Comparison of ENCODE assay signal across 30 cellular contexts in genomic region chr10:59229451-59229850, GRCh38. TPM values are rescaled to one million over a fixed set of nuclear protein-coding genes. Genes with fewer than 3 reads are reported as not detected.
"Had no signal": no experiment of that assay in that cellular context is flagged by ENCODE, and none has a peak within 500 bp of the region (broad histone marks: within the 10 kb centered on the region; RNA-seq: fewer than 3 reads in every experiment).

No MANE protein-coding gene starts in this region.

- H3K27ac ChIP-seq: left ventricle myocardium inferior, pancreas, prostate gland, testis, thyroid gland, transverse colon, upper lobe of left lung, vagina had no signal

- ATAC-seq: left colon; naive thymus-derived CD4-positive, alpha-beta T cell; natural killer cell treated with Interleukin-12 subunit alpha and Interleukin-12 subunit beta and Interleukin-15 and Interleukin-18, amount 100 ng/mL, for 72 hours; pancreas; right cardiac atrium; sciatic nerve; stimulated activated memory B cell treated with anti-CD40 and anti-IgM and Interleukin-4, amounts not matched to agents 10 μg/mL and 1 μg/mL and 100 μg/mL, for 72 hours; stimulated activated naive CD8-positive, alpha-beta T cell treated with anti-CD3 and anti-CD28 coated beads, Interleukin-15, amount 100 ng/mL, for 72 hours had no signal

- H3K9me3 ChIP-seq: left ventricle myocardium inferior, pancreas, prostate gland, testis, thyroid gland, transverse colon, upper lobe of left lung, vagina had no signal

- H3K27me3 ChIP-seq: pancreas, testis, thyroid gland, transverse colon, upper lobe of left lung, vagina had no signal

- H3K4me3 ChIP-seq: left ventricle myocardium inferior, lung, pancreas, prostate gland, smooth muscle cell, testis, thyroid gland, transverse colon, upper lobe of left lung, vagina had no signal

- H3K36me3 ChIP-seq: left ventricle myocardium inferior, pancreas, prostate gland, thyroid gland, transverse colon, upper lobe of left lung, vagina had no signal

- H3K4me1 ChIP-seq: left ventricle myocardium inferior, pancreas, prostate gland, testis, thyroid gland, transverse colon, upper lobe of left lung, vagina had no signal

- DNase-seq: hypothalamus; immature natural killer cell; kidney; left colon; left ventricle myocardium inferior; mesendoderm; naive thymus-derived CD4-positive, alpha-beta T cell; pancreas; posterior cingulate gyrus; retina; right cardiac atrium; stimulated activated CD4-positive, alpha-beta T cell treated with anti-CD3 and anti-CD28 coated beads, Interleukin-1b, Interleukin-23, amount 100 ng/mL, for 48 hours; stimulated activated CD4-positive, alpha-beta T cell treated with anti-CD3 and anti-CD28 coated beads, Interleukin-2, amount 100 ng/mL, for 48 hours; stimulated activated CD4-positive, alpha-beta T cell treated with anti-CD3 and anti-CD28 coated beads, Interleukin-4, amount 100 ng/mL, for 4 hours; stimulated activated CD8-positive, alpha-beta memory T cell treated with anti-CD3 and anti-CD28 coated beads, Interleukin-4, amount 100 ng/mL, for 48 hours; stimulated activated naive CD4-positive, alpha-beta T cell treated with Interleukin-2 at 50 U/mL for 16 hours; stimulated activated naive CD8-positive, alpha-beta T cell treated with anti-CD3 and anti-CD28 coated beads, Interleukin-15, amount 100 ng/mL, for 72 hours; testis; thyroid gland; transverse colon; upper lobe of left lung had no signal

- H3K4me2 ChIP-seq: smooth muscle cell had no signal

RNA-seq across cellular contexts. Expression of gene PHYHIPL, which starts 53.0 kb away (rescaled TPM):
- total RNA-seq: myocyte; naive thymus-derived CD4-positive, alpha-beta T cell; natural killer cell treated with Interleukin-12 subunit alpha and Interleukin-12 subunit beta and Interleukin-15 and Interleukin-18, amount 100 ng/mL, for 72 hours; omental fat pad had no signal
- polyA plus RNA-seq: immature natural killer cell; naive thymus-derived CD4-positive, alpha-beta T cell had no signal
